ENCODE assay signal across 2 cellular contexts in genomic region chr10:75643405-75643804, GRCh38.
TF ChIP-seq lines count a peak whose summit lies in the region.

No MANE protein-coding gene starts in this region.

TF ChIP-seq in SK-N-SH, 30 proteins besides CTCF, POLR2A, EP300 and RAD21 (continued from another document):
- TF ChIP-seq USF1 (IDR thresholded peaks at IDR 0.05; ENCODE audit: borderline replicate concordance, low read depth) (no peak), RCOR1 (IDR thresholded peaks at IDR 0.05; ENCODE audit: low read length) (peak; percentile 77), CHD2 (IDR thresholded peaks at IDR 0.05; ENCODE audit: low read length, partially characterized antibody) (peak; percentile 40), IRF3 (IDR thresholded peaks at IDR 0.05; ENCODE audit: low read depth, low read length) (no peak), JUND (IDR thresholded peaks at IDR 0.05) (no peak), RXRA (IDR thresholded peaks at IDR 0.05; ENCODE audit: borderline replicate concordance, low read depth) (no peak), POLR2AphosphoS5 (IDR thresholded peaks at IDR 0.05; ENCODE audit: low read depth, low read length) (no peak), TAF1 (IDR thresholded peaks at IDR 0.05; ENCODE audit: borderline replicate concordance, low read depth, low read length) (no peak), PBX3 (IDR thresholded peaks at IDR 0.05) (no peak), ELF1 (IDR thresholded peaks at IDR 0.05) (no peak), SMC3 (IDR thresholded peaks at IDR 0.05; ENCODE audit: low read depth, low read length) (no peak), NFIC (IDR thresholded peaks at IDR 0.05; ENCODE audit: borderline replicate concordance) (no peak), FOXJ3 (CRISPR knock-in tag; IDR thresholded peaks at IDR 0.05) (0 out of 2 replicates have a peak, but pooled peaks have one; percentile 51), MEF2A (IDR thresholded peaks at IDR 0.05; ENCODE audit: borderline replicate concordance, low read depth) (no peak), NRF1 (IDR thresholded peaks at IDR 0.05; ENCODE audit: low read depth, low read length) (no peak), YY1 (IDR thresholded peaks at IDR 0.05; ENCODE audit: low read depth) (no peak)

TF ChIP-seq in SK-N-SH treated with all-trans-retinoic acid at 6 μM for 48 hours, 23 proteins besides CTCF, POLR2A, EP300 and RAD21 (continued from another document):
- TF ChIP-seq, protein P1, sequence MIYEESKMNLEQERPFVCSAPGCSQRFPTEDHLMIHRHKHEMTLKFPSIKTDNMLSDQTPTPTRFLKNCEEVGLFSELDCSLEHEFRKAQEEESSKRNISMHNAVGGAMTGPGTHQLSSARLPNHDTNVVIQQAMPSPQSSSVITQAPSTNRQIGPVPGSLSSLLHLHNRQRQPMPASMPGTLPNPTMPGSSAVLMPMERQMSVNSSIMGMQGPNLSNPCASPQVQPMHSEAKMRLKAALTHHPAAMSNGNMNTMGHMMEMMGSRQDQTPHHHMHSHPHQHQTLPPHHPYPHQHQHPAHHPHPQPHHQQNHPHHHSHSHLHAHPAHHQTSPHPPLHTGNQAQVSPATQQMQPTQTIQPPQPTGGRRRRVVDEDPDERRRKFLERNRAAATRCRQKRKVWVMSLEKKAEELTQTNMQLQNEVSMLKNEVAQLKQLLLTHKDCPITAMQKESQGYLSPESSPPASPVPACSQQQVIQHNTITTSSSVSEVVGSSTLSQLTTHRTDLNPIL (CRISPR knock-in tag; IDR thresholded peaks at IDR 0.05; ENCODE audit: low read depth), result no peak
